Comparison of ENCODE assay signal across 8 cellular contexts in the genomic region with DNA sequence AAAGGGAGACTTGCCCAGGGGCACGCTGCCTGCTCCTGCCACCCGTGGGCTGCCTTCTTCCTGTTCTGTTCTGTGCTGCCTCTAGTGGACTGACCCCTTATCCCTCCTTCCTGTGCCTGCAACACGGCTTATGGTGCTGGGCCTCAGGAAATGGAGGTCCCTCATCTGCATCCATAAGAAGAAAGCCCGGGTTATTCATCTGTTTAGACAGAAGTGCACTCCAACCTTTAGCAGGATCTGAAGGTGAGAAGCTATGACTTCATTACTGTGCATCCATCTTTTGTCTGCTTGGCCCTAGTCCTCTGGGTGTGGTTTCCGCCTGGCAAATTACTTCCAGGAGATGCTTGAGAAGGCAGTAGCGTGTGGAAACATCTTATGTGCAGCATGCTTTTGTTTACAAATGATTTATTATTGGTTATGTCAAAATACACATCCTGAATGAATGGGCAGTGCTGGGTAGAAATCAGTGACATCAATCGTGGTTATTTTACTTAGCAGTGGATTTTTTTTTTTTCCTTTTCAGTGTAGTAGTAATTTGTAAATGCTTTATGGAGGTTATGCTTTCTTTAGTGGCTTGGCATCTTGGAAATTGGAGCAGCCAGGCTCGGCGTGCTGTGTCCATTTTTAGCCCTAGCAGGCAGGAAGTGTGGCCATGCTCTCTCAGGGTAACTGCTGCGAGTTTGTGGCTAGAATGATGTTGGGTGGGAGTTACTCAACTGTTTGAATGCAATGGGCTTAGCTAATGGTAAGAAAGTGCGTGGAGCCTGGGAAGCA. TPM values are rescaled to one million over a fixed set of nuclear protein-coding genes. Genes with fewer than 3 reads are reported as not detected.
A peak's percentile ranks its signal among the peaks of the same experiment; 100 is the strongest.
DNase-seq lines count a peak whose midpoint lies in the region; ATAC-seq and TF ChIP-seq lines count a peak whose summit lies in the region.

No MANE protein-coding gene starts in this region.

- H3F3A ChIP-seq in neural progenitor cell (ENCODE audit: low read depth), result no peaks in the 10 kb centered on the region

- H4K20me1 ChIP-seq in neural progenitor cell (ENCODE audit: low read depth), result no peaks in the 10 kb centered on the region

- no peak overlapping the region for H2AFZ ChIP-seq in neural progenitor cell (replicated peaks)

- H3K4me3 ChIP-seq in coronary artery, result no peak overlapping the region
- no peak overlapping the region for H3K4me3 ChIP-seq in neural progenitor cell

- H3K79me2 ChIP-seq in neural progenitor cell (ENCODE audit: low read depth), result no peaks in the 10 kb centered on the region

- H3K27me3 ChIP-seq in neural progenitor cell, result no peaks in the 10 kb centered on the region

- no peak overlapping the region for H3K9ac ChIP-seq in neural progenitor cell

- no peak for ATAC-seq in HG03469 (IDR thresholded peaks at IDR 0.05; ENCODE audit: unreplicated experiment)

- peak overlapping the region; percentile 57 to 78 for H3K27ac ChIP-seq in coronary artery
- no peak overlapping the region for H3K27ac ChIP-seq in neural progenitor cell

- H3K27ac Mint-ChIP-seq in neural progenitor cell, result no peak overlapping the region

- no peaks in the 10 kb centered on the region for H3K9me3 ChIP-seq in neural progenitor cell (ENCODE audit: low read depth)

- H3K9me3 Mint-ChIP-seq in neural progenitor cell, result no peaks in the 10 kb centered on the region

- H3K4me1 Mint-ChIP-seq in neural progenitor cell, result peaks cover 1% of the 10 kb centered on the region

- peaks cover 18% of the 10 kb centered on the region for H3K27me3 Mint-ChIP-seq in neural progenitor cell (ENCODE audit: insufficient read depth, low read depth)

- no peak overlapping the region for H3K4me2 ChIP-seq in neural progenitor cell

- no peak overlapping the region for H3K4me3 Mint-ChIP-seq in neural progenitor cell

- no peaks in the 10 kb centered on the region for H3K36me3 ChIP-seq in neural progenitor cell

- no peaks in the 10 kb centered on the region for H3K4me1 ChIP-seq in neural progenitor cell

- DNase-seq in DMS79 treated with DMSO at 0.1 percent for 48 hours (lab: John Stamatoyannopoulos, UW) (peak; percentile 27), Kasumi-1 (lab: John Stamatoyannopoulos, UW) (peak; percentile 88 to 89), coronary artery (ENCODE audit: low spot score) (no peak), neural progenitor cell (ENCODE audit: low spot score) (no peak), NCI-H446 treated with DMSO at 0.1 percent for 48 hours (lab: John Stamatoyannopoulos, UW) (no peak), OCI-M2 (lab: John Stamatoyannopoulos, UW; ENCODE audit: unreplicated experiment) (no peak)
- DNase-seq in activated naive CD4-positive, alpha-beta T cell treated with anti-CD3 and anti-CD28 coated beads, Interleukin-2, amount 50 U/mL, for 16 hours, result no peak

- no peaks in the 10 kb centered on the region for H3K36me3 Mint-ChIP-seq in neural progenitor cell

- no peak for TF ChIP-seq CTCF in coronary artery (IDR thresholded peaks at IDR 0.05)
- TF ChIP-seq CTCF in neural progenitor cell (IDR thresholded peaks at IDR 0.05), result peak; percentile 34

RNA-seq across cellular contexts. Expression of a gene that starts 12.7 kb away (rescaled TPM):
- 0.21 and 0.93 TPM in 2 replicates for total RNA-seq in neural progenitor cell (ENCODE audit: low replicate concordance)

RNA-seq across cellular contexts. Expression of a gene that starts 26.9 kb away (rescaled TPM):
- 0.12 TPM in 1 of 2 replicates, not detected in the other for total RNA-seq in neural progenitor cell (ENCODE audit: low replicate concordance)

Comparison
In these comparisons a context has a peak if more than half of its experiments do, and no peak if none do; other contexts are left out.
1. DNase-seq: peak in DMS79 treated with DMSO at 0.1 percent for 48 hours (single experiment) and Kasumi-1 (2 of 2); none in coronary artery (single experiment), neural progenitor cell (single experiment), activated naive CD4-positive, alpha-beta T cell treated with anti-CD3 and anti-CD28 coated beads, Interleukin-2, amount 50 U/mL, for 16 hours (single experiment), NCI-H446 treated with DMSO at 0.1 percent for 48 hours (single experiment) and OCI-M2 (single experiment).